Comparison of ENCODE assay signal across 2 cellular contexts in the genomic region with DNA sequence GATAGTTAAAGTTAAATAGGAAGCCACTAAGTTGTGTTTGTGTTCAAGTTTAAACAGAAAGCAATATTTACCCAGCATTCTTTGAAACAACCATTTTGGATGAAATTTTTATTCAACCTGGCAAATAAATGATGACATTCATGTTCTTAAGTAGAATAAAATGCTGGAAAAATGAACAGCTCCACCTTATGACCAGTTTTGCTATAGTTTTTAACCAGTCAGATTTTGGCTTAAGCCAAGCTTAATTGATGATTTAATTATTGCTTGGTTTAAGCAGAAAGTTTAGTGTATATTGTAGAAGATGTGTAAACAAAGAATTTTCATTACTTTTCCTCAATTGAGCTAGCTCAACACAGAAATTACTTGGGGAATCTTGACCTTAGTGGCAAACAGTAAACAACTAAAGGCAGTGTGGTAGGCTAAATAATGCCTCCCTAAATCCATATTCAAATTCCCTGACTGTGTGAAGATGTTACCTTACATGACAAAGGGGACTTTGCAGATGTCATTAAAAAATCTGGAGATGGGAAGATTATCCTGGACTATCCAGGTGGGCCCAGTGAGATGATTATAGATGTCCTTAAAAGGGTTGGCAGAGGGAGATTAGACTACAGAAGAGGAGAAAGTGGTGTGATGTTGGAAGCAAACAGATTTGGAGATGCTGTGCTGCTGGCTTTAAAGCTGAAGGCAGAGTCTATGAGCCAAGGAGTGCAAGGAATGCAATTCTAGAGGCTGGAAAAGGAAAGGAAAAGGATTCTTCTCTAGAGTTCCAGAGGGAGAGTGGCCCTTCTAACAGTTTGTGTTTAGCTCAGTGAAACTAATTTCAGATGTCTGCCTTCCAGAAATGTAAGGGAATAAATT.
TF ChIP-seq lines count a peak whose summit lies in the region.

No MANE protein-coding gene starts in this region.

TF ChIP-seq in IMR-90, 13 proteins besides CTCF, POLR2A, EP300 and RAD21:
- TF ChIP-seq, protein P1, sequence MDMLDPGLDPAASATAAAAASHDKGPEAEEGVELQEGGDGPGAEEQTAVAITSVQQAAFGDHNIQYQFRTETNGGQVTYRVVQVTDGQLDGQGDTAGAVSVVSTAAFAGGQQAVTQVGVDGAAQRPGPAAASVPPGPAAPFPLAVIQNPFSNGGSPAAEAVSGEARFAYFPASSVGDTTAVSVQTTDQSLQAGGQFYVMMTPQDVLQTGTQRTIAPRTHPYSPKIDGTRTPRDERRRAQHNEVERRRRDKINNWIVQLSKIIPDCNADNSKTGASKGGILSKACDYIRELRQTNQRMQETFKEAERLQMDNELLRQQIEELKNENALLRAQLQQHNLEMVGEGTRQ (IDR thresholded peaks at IDR 0.05; ENCODE audit: low read depth, low read length) = no peak
- no peak for TF ChIP-seq FOS (IDR thresholded peaks at IDR 0.05; ENCODE audit: low read depth, low read length)
- no peak for TF ChIP-seq MXI1 (IDR thresholded peaks at IDR 0.05; ENCODE audit: borderline replicate concordance, low read depth, low read length)
- no peak for TF ChIP-seq NFE2L2 (IDR thresholded peaks at IDR 0.05; ENCODE audit: low read depth, low read length)
- TF ChIP-seq SMC3 (IDR thresholded peaks at IDR 0.05; ENCODE audit: low read depth, low read length) = no peak
- TF ChIP-seq, protein P2, sequence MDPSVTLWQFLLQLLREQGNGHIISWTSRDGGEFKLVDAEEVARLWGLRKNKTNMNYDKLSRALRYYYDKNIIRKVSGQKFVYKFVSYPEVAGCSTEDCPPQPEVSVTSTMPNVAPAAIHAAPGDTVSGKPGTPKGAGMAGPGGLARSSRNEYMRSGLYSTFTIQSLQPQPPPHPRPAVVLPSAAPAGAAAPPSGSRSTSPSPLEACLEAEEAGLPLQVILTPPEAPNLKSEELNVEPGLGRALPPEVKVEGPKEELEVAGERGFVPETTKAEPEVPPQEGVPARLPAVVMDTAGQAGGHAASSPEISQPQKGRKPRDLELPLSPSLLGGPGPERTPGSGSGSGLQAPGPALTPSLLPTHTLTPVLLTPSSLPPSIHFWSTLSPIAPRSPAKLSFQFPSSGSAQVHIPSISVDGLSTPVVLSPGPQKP (IDR thresholded peaks at IDR 0.05; ENCODE audit: borderline replicate concordance, low read depth, low read length) = no peak
- TF ChIP-seq MAZ (IDR thresholded peaks at IDR 0.05; ENCODE audit: borderline replicate concordance, low read depth, low read length) = no peak
- TF ChIP-seq RFX5 (IDR thresholded peaks at IDR 0.05; ENCODE audit: low read depth, low read length) = no peak

TF ChIP-seq in WTC11, 78 proteins besides CTCF, POLR2A, EP300 and RAD21:
- TF ChIP-seq IRF2 (CRISPR knock-in tag; IDR thresholded peaks at IDR 0.05; ENCODE audit: borderline replicate concordance, low read depth) (no peak), GABPB1 (CRISPR knock-in tag; IDR thresholded peaks at IDR 0.05) (no peak), TCF7 (CRISPR knock-in tag; IDR thresholded peaks at IDR 0.05; ENCODE audit: low read depth) (no peak)
- TF ChIP-seq, protein P3, sequence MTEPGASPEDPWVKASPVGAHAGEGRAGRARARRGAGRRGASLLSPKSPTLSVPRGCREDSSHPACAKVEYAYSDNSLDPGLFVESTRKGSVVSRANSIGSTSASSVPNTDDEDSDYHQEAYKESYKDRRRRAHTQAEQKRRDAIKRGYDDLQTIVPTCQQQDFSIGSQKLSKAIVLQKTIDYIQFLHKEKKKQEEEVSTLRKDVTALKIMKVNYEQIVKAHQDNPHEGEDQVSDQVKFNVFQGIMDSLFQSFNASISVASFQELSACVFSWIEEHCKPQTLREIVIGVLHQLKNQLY (CRISPR knock-in tag; IDR thresholded peaks at IDR 0.05) = no peak
- TF ChIP-seq, protein P4, sequence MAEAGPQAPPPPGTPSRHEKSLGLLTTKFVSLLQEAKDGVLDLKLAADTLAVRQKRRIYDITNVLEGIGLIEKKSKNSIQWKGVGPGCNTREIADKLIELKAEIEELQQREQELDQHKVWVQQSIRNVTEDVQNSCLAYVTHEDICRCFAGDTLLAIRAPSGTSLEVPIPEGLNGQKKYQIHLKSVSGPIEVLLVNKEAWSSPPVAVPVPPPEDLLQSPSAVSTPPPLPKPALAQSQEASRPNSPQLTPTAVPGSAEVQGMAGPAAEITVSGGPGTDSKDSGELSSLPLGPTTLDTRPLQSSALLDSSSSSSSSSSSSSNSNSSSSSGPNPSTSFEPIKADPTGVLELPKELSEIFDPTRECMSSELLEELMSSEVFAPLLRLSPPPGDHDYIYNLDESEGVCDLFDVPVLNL (CRISPR knock-in tag; IDR thresholded peaks at IDR 0.05; ENCODE audit: borderline replicate concordance, low read depth) = no peak
